ENCODE assay signal across 13 cellular contexts in the genomic region with DNA sequence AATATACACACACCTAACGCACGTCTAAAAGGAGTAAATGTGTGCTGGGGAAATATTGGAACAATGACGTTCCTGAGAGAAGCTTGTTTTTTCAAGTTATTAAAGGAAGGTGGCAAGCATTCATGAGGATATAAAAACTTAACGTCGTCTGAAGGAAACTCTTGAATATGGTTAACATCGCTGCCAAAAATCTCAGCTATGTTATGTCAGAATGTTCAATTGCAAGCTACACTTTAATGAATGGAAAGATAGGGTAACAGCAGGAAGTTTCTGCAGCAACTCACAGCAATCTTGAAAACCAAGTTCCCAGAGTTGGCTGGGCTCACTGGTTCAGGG. TPM values are rescaled to one million over a fixed set of nuclear protein-coding genes. Genes with fewer than 3 reads are reported as not detected.
DNase-seq lines count a peak whose midpoint lies in the region; FAIRE-seq and TF ChIP-seq lines count a peak whose summit lies in the region.
"Had no signal": no experiment of that assay in that cellular context is flagged by ENCODE, and none has a peak within 500 bp of the region (broad histone marks: within the 10 kb centered on the region; RNA-seq: fewer than 3 reads in every experiment).

No MANE protein-coding gene starts in this region.

- intact Hi-C loops in activated T-helper 1 cell treated with anti-CD3 and anti-CD28 coated beads, Interleukin-12 subunit alpha, Interleukin-12 subunit beta, Interleukin-2, Interleukin-4 antibody, amounts not matched to agents 30 ng/mL and 10 ng/mL and 1 ng/mL, durations not matched to agents 14 hours and 24 hours and 36 hours (cut with micrococcal nuclease): no loop called here

- H3K27ac ChIP-seq in SJCRH30: peak overlapping the region; percentile 53
- peak overlapping the region in 11 of 21 experiments; percentile 8 to 73 (median 60) for H3K27ac ChIP-seq in skin epidermis

- no peak overlapping the region for H3K27ac Mint-ChIP-seq in activated T-helper 1 cell treated with anti-CD3 and anti-CD28 coated beads, Interleukin-12 subunit alpha, Interleukin-12 subunit beta, Interleukin-2, Interleukin-4 antibody, amounts not matched to agents 30 ng/mL and 10 ng/mL and 1 ng/mL, durations not matched to agents 14 hours and 24 hours and 36 hours

- peak; percentile 65 for DNase-seq in GM04503 (ENCODE audit: low read depth)
- no peak for DNase-seq in SJCRH30
- DNase-seq in fibroblast of the aortic adventitia (ENCODE audit: low read depth): peak; percentile 93
- no peak for DNase-seq in activated CD4-positive, CD25-positive, alpha-beta regulatory T cell (lab: John Stamatoyannopoulos, UW)
- no peak for DNase-seq in activated T-helper 1 cell treated with anti-CD3 and anti-CD28 coated beads, Interleukin-12 subunit alpha, Interleukin-12 subunit beta, Interleukin-2, Interleukin-4 antibody, amounts not matched to agents 30 ng/mL and 10 ng/mL and 1 ng/mL, durations not matched to agents 14 hours and 24 hours and 36 hours (ENCODE audit: low spot score)
- DNase-seq in activated CD4-positive, CD25-positive, alpha-beta regulatory T cell treated with anti-CD3 and anti-CD28 coated beads, Interleukin-2, amount 50 U/mL, for 72 hours: no peak
- no peak for DNase-seq in GM12892 (ENCODE audit: insufficient read length)
- DNase-seq: NCI-H1092, NCI-H524, SHP77 had no signal

- no peak for FAIRE-seq in GM12892 (lab: Jason Lieb, UNC)

- H3K9me3 ChIP-seq in SJCRH30 (replicated peaks): no peaks in the 10 kb centered on the region

- H3K27me3 ChIP-seq in SJCRH30: no peaks in the 10 kb centered on the region

- H3K4me3 ChIP-seq in SJCRH30 (peak overlapping the region; percentile 40), fibroblast of the aortic adventitia (ENCODE audit: low read depth, low read length) (no peak overlapping the region), skin epidermis (no peak overlapping the region)
- H3K4me3 ChIP-seq: lung had no signal

- TF ChIP-seq CTCF in fibroblast of the aortic adventitia (IDR thresholded peaks at IDR 0.05; ENCODE audit: insufficient read depth, low read length): no peak

- H3K4me1 Mint-ChIP-seq in activated T-helper 1 cell treated with anti-CD3 and anti-CD28 coated beads, Interleukin-12 subunit alpha, Interleukin-12 subunit beta, Interleukin-2, Interleukin-4 antibody, amounts not matched to agents 30 ng/mL and 10 ng/mL and 1 ng/mL, durations not matched to agents 14 hours and 24 hours and 36 hours (ENCODE audit: low read depth): peaks cover 34% of the 10 kb centered on the region

- H3K9me3 Mint-ChIP-seq in activated T-helper 1 cell treated with anti-CD3 and anti-CD28 coated beads, Interleukin-12 subunit alpha, Interleukin-12 subunit beta, Interleukin-2, Interleukin-4 antibody, amounts not matched to agents 30 ng/mL and 10 ng/mL and 1 ng/mL, durations not matched to agents 14 hours and 24 hours and 36 hours: no peaks in the 10 kb centered on the region

- H3K27me3 Mint-ChIP-seq in activated T-helper 1 cell treated with anti-CD3 and anti-CD28 coated beads, Interleukin-12 subunit alpha, Interleukin-12 subunit beta, Interleukin-2, Interleukin-4 antibody, amounts not matched to agents 30 ng/mL and 10 ng/mL and 1 ng/mL, durations not matched to agents 14 hours and 24 hours and 36 hours (ENCODE audit: insufficient read depth): no peaks in the 10 kb centered on the region

- H3K36me3 ChIP-seq in SJCRH30: no peaks in the 10 kb centered on the region

- peaks cover 19% of the 10 kb centered on the region for H3K4me1 ChIP-seq in SJCRH30

- no peaks in the 10 kb centered on the region for H3K36me3 Mint-ChIP-seq in activated T-helper 1 cell treated with anti-CD3 and anti-CD28 coated beads, Interleukin-12 subunit alpha, Interleukin-12 subunit beta, Interleukin-2, Interleukin-4 antibody, amounts not matched to agents 30 ng/mL and 10 ng/mL and 1 ng/mL, durations not matched to agents 14 hours and 24 hours and 36 hours (ENCODE audit: low read depth)
- H3K36me3 Mint-ChIP-seq: brain had no signal

- TF ChIP-seq POLR2A in GM12892 (IDR thresholded peaks at IDR 0.05; ENCODE audit: low read depth, low read length): no peak

- H3K4me3 Mint-ChIP-seq in activated T-helper 1 cell treated with anti-CD3 and anti-CD28 coated beads, Interleukin-12 subunit alpha, Interleukin-12 subunit beta, Interleukin-2, Interleukin-4 antibody, amounts not matched to agents 30 ng/mL and 10 ng/mL and 1 ng/mL, durations not matched to agents 14 hours and 24 hours and 36 hours: no peak overlapping the region

RNA-seq across cellular contexts. Expression of a gene that starts 54.3 kb away (rescaled TPM):
- 33.5 and 41.2 TPM in 2 replicates for total RNA-seq in SJCRH30 (2014; rRNA removed; shearing (Covaris generic))
- total RNA-seq in fibroblast of the aortic adventitia (ENCODE audit: low replicate concordance): 95.1 and 118 TPM in 2 replicates
- total RNA-seq in activated T-helper 1 cell treated with anti-CD3 and anti-CD28 coated beads, Interleukin-12 subunit alpha, Interleukin-12 subunit beta, Interleukin-2, Interleukin-4 antibody, amounts not matched to agents 30 ng/mL and 10 ng/mL and 1 ng/mL, durations not matched to agents 14 hours and 24 hours and 36 hours: 27.4 and 30.2 TPM in 2 replicates
- polyA plus RNA-seq in GM12892 (2012; ENCODE audit: missing spikeins): 53.2 TPM

Comparison
In these comparisons a context has a peak if more than half of its experiments do, and no peak if none do; other contexts are left out.
1. DNase-seq: peak in GM04503 (single experiment) and fibroblast of the aortic adventitia (single experiment); none in SJCRH30 (0 of 2), activated CD4-positive, CD25-positive, alpha-beta regulatory T cell (0 of 4), activated T-helper 1 cell treated with anti-CD3 and anti-CD28 coated beads, Interleukin-12 subunit alpha, Interleukin-12 subunit beta, Interleukin-2, Interleukin-4 antibody, amounts not matched to agents 30 ng/mL and 10 ng/mL and 1 ng/mL, durations not matched to agents 14 hours and 24 hours and 36 hours (single experiment), activated CD4-positive, CD25-positive, alpha-beta regulatory T cell treated with anti-CD3 and anti-CD28 coated beads, Interleukin-2, amount 50 U/mL, for 72 hours (single experiment) and GM12892 (single experiment).